ENCODE assay signal across 8 cellular contexts in genomic region chr2:201118121-201118956, GRCh38. TPM values are rescaled to one million over a fixed set of nuclear protein-coding genes. Genes with fewer than 3 reads are reported as not detected.
A peak's percentile ranks its signal among the peaks of the same experiment; 100 is the strongest.
DNase-seq lines count a peak whose midpoint lies in the region; ATAC-seq and TF ChIP-seq lines count a peak whose summit lies in the region.

No MANE protein-coding gene starts in this region.

- H3K4me3 Mint-ChIP-seq in activated naive CD8-positive, alpha-beta T cell treated with anti-CD3 and anti-CD28 coated beads, Interleukin-2, amount 10 ng/mL, durations not matched to agents 7 days and 5 days: peak overlapping the region; percentile 89
- peak overlapping the region; percentile 89 for H3K4me3 Mint-ChIP-seq in progenitor cell of endocrine pancreas (ENCODE audit: low read depth)

- intact Hi-C loops in heart left ventricle (cut with DNase I) (loop anchor here in 9 of 10 donors (2.0 to 10.0 kb wide), 6 partner anchors 34 to 116 kb away; partner anchors contain the start of genes HYCC2 (in 3 of the 9) and NDUFB3 (in 3 of the 9)), uterus (cut with DNase I; ENCODE audit: low total_unique reads) (no loop called here)

- TF ChIP-seq CTCF in heart left ventricle (IDR thresholded peaks at IDR 0.05) (peak; percentile 19 to 65 (median 51)), progenitor cell of endocrine pancreas (IDR thresholded peaks at IDR 0.05; ENCODE audit: unreplicated experiment) (peak; percentile 45), uterus (IDR thresholded peaks at IDR 0.05) (peak; percentile 48 to 65 (median 55))

- 1 to 2% (median 1%) methylated on average over 31 to 48 of the region's 48 CpGs for WGBS in heart left ventricle, 4 donors

- no peaks in the 10 kb centered on the region for H3K27me3 Mint-ChIP-seq in activated naive CD8-positive, alpha-beta T cell treated with anti-CD3 and anti-CD28 coated beads, Interleukin-2, amount 10 ng/mL, durations not matched to agents 7 days and 5 days
- no peaks in the 10 kb centered on the region for H3K27me3 Mint-ChIP-seq in progenitor cell of endocrine pancreas

- H3K27ac ChIP-seq in heart left ventricle (peak overlapping the region; percentile 94 to 100 (median 100)), uterus (peak overlapping the region; percentile 97 to 100)

- H3K36me3 ChIP-seq in ES-I3 (ENCODE audit: insufficient read depth, low read length) (no peaks in the 10 kb centered on the region), heart left ventricle (peaks cover 0 to 20% (median under 1%) of the 10 kb centered on the region in 9 donors), uterus (no peaks in the 10 kb centered on the region)

- H3K9ac ChIP-seq in ES-I3 (ENCODE audit: low read depth, low read length): peak overlapping the region; percentile 93

- H3K36me3 Mint-ChIP-seq in activated naive CD8-positive, alpha-beta T cell treated with anti-CD3 and anti-CD28 coated beads, Interleukin-2, amount 10 ng/mL, durations not matched to agents 7 days and 5 days: peaks cover 22% of the 10 kb centered on the region
- no peaks in the 10 kb centered on the region for H3K36me3 Mint-ChIP-seq in progenitor cell of endocrine pancreas (ENCODE audit: insufficient read depth)

- H3K27ac Mint-ChIP-seq in activated naive CD8-positive, alpha-beta T cell treated with anti-CD3 and anti-CD28 coated beads, Interleukin-2, amount 10 ng/mL, durations not matched to agents 7 days and 5 days: peak overlapping the region; percentile 99
- H3K27ac Mint-ChIP-seq in progenitor cell of endocrine pancreas: peak overlapping the region; percentile 87

- POLR2A ChIA-PET in activated naive CD8-positive, alpha-beta T cell treated with anti-CD3 and anti-CD28 coated beads, Interleukin-2, amount 10 ng/mL, durations not matched to agents 7 days and 5 days (lab: Charles Lee): interaction anchor here (0.7 to 5.3 kb wide), 20 partner anchors 18 to 254 kb away, joined by 3 to 46 read pairs (median 8); partner anchors contain the start of genes CASP10, CASP8, CLK1 and HYCC2

- H3K4me1 ChIP-seq in ES-I3 (ENCODE audit: insufficient read depth, low read length): 0 out of 2 replicates have a peak, but pooled peaks cover 6% of the 10 kb centered on the region
- H3K4me1 ChIP-seq in heart left ventricle: peaks cover 0 to 55% (median 30%) of the 10 kb centered on the region in 12 donors
- no peaks in the 10 kb centered on the region for H3K4me1 ChIP-seq in uterus

- peak overlapping the region; percentile 65 to 99 (median 85) for H3K4me3 ChIP-seq in heart left ventricle
- H3K4me3 ChIP-seq in uterus: peak overlapping the region; percentile 85 to 95

- ATAC-seq in GM21723 (IDR thresholded peaks at IDR 0.05; ENCODE audit: unreplicated experiment): peak; percentile 43
- ATAC-seq in activated naive CD8-positive, alpha-beta T cell treated with anti-CD3 and anti-CD28 coated beads, Interleukin-2, amount 10 ng/mL, durations not matched to agents 7 days and 5 days (ENCODE audit: low read depth): peak; percentile 28
- ATAC-seq in heart left ventricle: peak; percentile 44 to 75 (median 52)

- TF ChIP-seq POLR2A in heart left ventricle (IDR thresholded peaks at IDR 0.05): peak in 1 of 2 donors; percentile 71
- peak; percentile 20 to 50 for TF ChIP-seq POLR2A in uterus (IDR thresholded peaks at IDR 0.05)

- peaks cover 45% of the 10 kb centered on the region for H3K4me1 Mint-ChIP-seq in activated naive CD8-positive, alpha-beta T cell treated with anti-CD3 and anti-CD28 coated beads, Interleukin-2, amount 10 ng/mL, durations not matched to agents 7 days and 5 days
- H3K4me1 Mint-ChIP-seq in progenitor cell of endocrine pancreas (ENCODE audit: low read depth): peaks cover 36% of the 10 kb centered on the region

- no peaks in the 10 kb centered on the region for H3K9me3 ChIP-seq in ES-I3 (ENCODE audit: control insufficient read depth, insufficient read depth, low read length)
- no peaks in the 10 kb centered on the region for H3K9me3 ChIP-seq in heart left ventricle
- H3K9me3 ChIP-seq in uterus: no peaks in the 10 kb centered on the region

- H3K9me3 Mint-ChIP-seq in activated naive CD8-positive, alpha-beta T cell treated with anti-CD3 and anti-CD28 coated beads, Interleukin-2, amount 10 ng/mL, durations not matched to agents 7 days and 5 days: no peaks in the 10 kb centered on the region
- no peaks in the 10 kb centered on the region for H3K9me3 Mint-ChIP-seq in progenitor cell of endocrine pancreas (ENCODE audit: low read depth)

- H3K27me3 ChIP-seq in heart left ventricle (no peaks in the 10 kb centered on the region), uterus (no peaks in the 10 kb centered on the region)

- DNase-seq in KG1 (lab: John Stamatoyannopoulos, UW) (peak; percentile 93), SKM-1 treated with dmso at 0.1 percent for 144 hours (lab: John Stamatoyannopoulos, UW; ENCODE audit: unreplicated experiment) (peak; percentile 87), heart left ventricle (peak; percentile 91 to 95 (median 92)), progenitor cell of endocrine pancreas (ENCODE audit: low spot score, unreplicated experiment) (peak; percentile 44), uterus (peak; percentile 81 to 89)
- DNase-seq in activated naive CD8-positive, alpha-beta T cell treated with anti-CD3 and anti-CD28 coated beads, Interleukin-2, amount 10 ng/mL, durations not matched to agents 7 days and 5 days: peak; percentile 82

RNA-seq across cellular contexts. Expression of gene CFLAR, which starts 2.4 kb away (rescaled TPM):
- 100 to 1,000 TPM; 139 to 140 TPM for total RNA-seq in activated naive CD8-positive, alpha-beta T cell treated with anti-CD3 and anti-CD28 coated beads, Interleukin-2, amount 10 ng/mL, durations not matched to agents 7 days and 5 days
- total RNA-seq in heart left ventricle (100 to 1,000 TPM; 130 to 279 (median 214) TPM), progenitor cell of endocrine pancreas (46.1 and 50.0 TPM in 2 replicates), uterus (100 to 1,000 TPM; 176 to 217 (median 201) TPM)
- polyA plus RNA-seq in heart left ventricle: 100 to 1,000 TPM; 120 to 249 TPM

RNA-seq across cellular contexts. Expression of gene NDUFB3, which starts 46.5 kb away (rescaled TPM):
- total RNA-seq in activated naive CD8-positive, alpha-beta T cell treated with anti-CD3 and anti-CD28 coated beads, Interleukin-2, amount 10 ng/mL, durations not matched to agents 7 days and 5 days: 100 to 1,000 TPM; 115 to 116 TPM
- 100 to 1,000 TPM; 197 to 496 (median 348) TPM for total RNA-seq in heart left ventricle
- 100 to 1,000 TPM; 210 to 424 TPM for polyA plus RNA-seq in heart left ventricle
- total RNA-seq in progenitor cell of endocrine pancreas: 74.7 and 75.7 TPM in 2 replicates
- 100 to 1,000 TPM in 1 of 4 donors, 10 to 100 TPM in 3; 31.2 to 129 (median 38.3) TPM for total RNA-seq in uterus

RNA-seq across cellular contexts. Expression of gene HYCC2, which starts 46.9 kb away (rescaled TPM):
- 10 to 100 TPM; 37.0 to 40.5 TPM for total RNA-seq in activated naive CD8-positive, alpha-beta T cell treated with anti-CD3 and anti-CD28 coated beads, Interleukin-2, amount 10 ng/mL, durations not matched to agents 7 days and 5 days
- 10 to 100 TPM in 5 of 9 donors, 1 to 10 TPM in 4; 5.8 to 16.3 (median 12.1) TPM for total RNA-seq in heart left ventricle
- 1 to 10 TPM; 3.7 to 5.5 TPM for polyA plus RNA-seq in heart left ventricle
- 23.8 and 25.7 TPM in 2 replicates for total RNA-seq in progenitor cell of endocrine pancreas
- total RNA-seq in uterus: 10 to 100 TPM in 2 of 4 donors, 1 to 10 TPM in 2; 2.8 to 36.3 (median 21.1) TPM

Comparison
In these comparisons a context has a peak if more than half of its experiments do, and no peak if none do; other contexts are left out.
1. Peak in every context shown above with its lines: DNase-seq, ATAC-seq, H3K4me3 ChIP-seq and H3K27ac ChIP-seq.